15 cellular contexts compared by ENCODE assay signal in the genomic region with DNA sequence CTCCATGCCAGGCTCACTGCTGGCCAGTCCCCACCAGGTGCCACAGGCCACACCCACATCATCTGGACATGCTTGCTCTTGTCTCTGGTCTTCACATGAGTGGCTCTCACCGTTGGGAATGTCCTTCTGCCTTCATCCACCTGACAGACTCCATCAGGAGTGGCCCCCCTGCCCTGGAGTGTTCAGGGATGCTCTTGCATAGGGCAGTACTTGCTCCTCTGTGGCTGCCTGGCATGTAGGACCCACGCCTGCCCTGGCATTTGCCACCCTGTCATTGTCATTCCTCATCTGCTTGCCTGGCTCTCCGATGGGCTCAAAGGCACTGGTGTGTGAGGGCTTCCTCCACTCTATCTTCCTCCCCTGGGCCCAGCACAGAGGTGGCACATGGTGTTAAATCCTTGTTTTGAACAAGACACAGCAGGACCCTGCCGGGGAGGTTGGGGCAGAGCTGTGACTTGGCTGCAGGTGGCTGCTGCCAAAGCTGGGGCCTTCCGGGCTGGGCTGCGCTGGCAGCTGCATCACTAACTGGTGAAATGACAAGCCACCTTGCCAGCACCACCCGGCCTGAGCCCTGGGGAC. TPM values are rescaled to one million over a fixed set of nuclear protein-coding genes. Genes with fewer than 3 reads are reported as not detected.
DNase-seq lines count a peak whose midpoint lies in the region; ATAC-seq and TF ChIP-seq lines count a peak whose summit lies in the region.
"Had no signal": no experiment of that assay in that cellular context is flagged by ENCODE, and none has a peak within 500 bp of the region (broad histone marks: within the 10 kb centered on the region; RNA-seq: fewer than 3 reads in every experiment).

No MANE protein-coding gene starts in this region.

- no peak overlapping the region for H3K4me3 Mint-ChIP-seq in naive thymus-derived CD4-positive, alpha-beta T cell
- H3K4me3 Mint-ChIP-seq: activated CD4-positive, alpha-beta memory T cell treated with anti-CD3 and anti-CD28 coated beads for 36 hours had no signal

- WGBS in tibial nerve, 2 donors, result 85 to 87% methylated on average over 7 of the region's 7 CpGs

- no peak for TF ChIP-seq POLR2A in tibial nerve (IDR thresholded peaks at IDR 0.05)

- H3K27me3 ChIP-seq in BLaER1 (no peaks in the 10 kb centered on the region), tibial nerve (no peaks in the 10 kb centered on the region)
- no peaks in the 10 kb centered on the region for H3K27me3 ChIP-seq in naive thymus-derived CD4-positive, alpha-beta T cell (ENCODE audit: control insufficient read depth in 2 of 2, insufficient read depth in 2 of 2, low read length in 2 of 2)
- H3K27me3 ChIP-seq: brain microvascular endothelial cell had no signal

- no peaks in the 10 kb centered on the region for H3K9me3 Mint-ChIP-seq in naive thymus-derived CD4-positive, alpha-beta T cell
- H3K9me3 Mint-ChIP-seq: activated CD4-positive, alpha-beta memory T cell treated with anti-CD3 and anti-CD28 coated beads for 36 hours had no signal

- peak overlapping the region; percentile 98 for H3K9ac ChIP-seq in BLaER1

- DNase-seq in NAMALWA (ENCODE audit: low spot score) (peak; percentile 76), germinal center (ENCODE audit: low spot score) (peak; percentile 48), NCI-H526 treated with DMSO at 0.1 percent for 48 hours (lab: John Stamatoyannopoulos, UW) (no peak), LoVo (ENCODE audit: low spot score) (no peak), tibial nerve (ENCODE audit: low spot score in 2 of 2) (no peak)
- no peak for DNase-seq in naive thymus-derived CD4-positive, alpha-beta T cell
- DNase-seq: activated CD4-positive, alpha-beta memory T cell treated with anti-CD3 and anti-CD28 coated beads for 36 hours; brain microvascular endothelial cell; glutamatergic neuron; kidney; NCI-H1092; stimulated activated CD4-positive, alpha-beta T cell treated with anti-CD3 and anti-CD28 coated beads, Interleukin-1b, Interleukin-23, amount 100 ng/mL, for 48 hours had no signal

- peaks cover 6 to 34% (median 18%) of the 10 kb centered on the region in 7 donors for H3K4me1 Mint-ChIP-seq in naive thymus-derived CD4-positive, alpha-beta T cell

- peak overlapping the region; percentile 100 for H3K27ac ChIP-seq in BLaER1
- H3K27ac ChIP-seq in naive thymus-derived CD4-positive, alpha-beta T cell (ENCODE audit: low read depth, low read length), result no peak overlapping the region
- H3K27ac ChIP-seq in tibial nerve, result no peak overlapping the region
- H3K27ac ChIP-seq: brain microvascular endothelial cell had no signal

- H3K36me3 ChIP-seq in BLaER1 (peaks cover 22% of the 10 kb centered on the region), tibial nerve (no peaks in the 10 kb centered on the region)
- no peaks in the 10 kb centered on the region for H3K36me3 ChIP-seq in naive thymus-derived CD4-positive, alpha-beta T cell (ENCODE audit: control insufficient read depth in 2 of 3, insufficient read depth in 3 of 3, low read length in 3 of 3)
- H3K36me3 ChIP-seq: brain microvascular endothelial cell had no signal

- no peaks in the 10 kb centered on the region for H3K27me3 Mint-ChIP-seq in naive thymus-derived CD4-positive, alpha-beta T cell
- H3K27me3 Mint-ChIP-seq: activated CD4-positive, alpha-beta memory T cell treated with anti-CD3 and anti-CD28 coated beads for 36 hours had no signal

- intact Hi-C loops in naive thymus-derived CD4-positive, alpha-beta T cell (cut with micrococcal nuclease), result loop anchor here (5.0 to 10.0 kb wide), 3 partner anchors 143 to 1095 kb away; a partner anchor contains a TSS

- TF ChIP-seq CTCF in tibial nerve (IDR thresholded peaks at IDR 0.05), result no peak

- CTCF ChIA-PET in naive thymus-derived CD4-positive, alpha-beta T cell (lab: Charles Lee), result no interaction called here

- H3K27ac Mint-ChIP-seq in naive thymus-derived CD4-positive, alpha-beta T cell, result peak overlapping the region in 4 of 9 donors; percentile 25 to 40 (median 34)
- H3K27ac Mint-ChIP-seq: activated CD4-positive, alpha-beta memory T cell treated with anti-CD3 and anti-CD28 coated beads for 36 hours had no signal

- peaks cover 63% of the 10 kb centered on the region for H3K4me1 ChIP-seq in BLaER1
- peaks cover 7% of the 10 kb centered on the region in 2 donors for H3K4me1 ChIP-seq in naive thymus-derived CD4-positive, alpha-beta T cell (ENCODE audit: control insufficient read depth in 2 of 2, insufficient read depth in 2 of 2, low read length in 2 of 2)
- H3K4me1 ChIP-seq in tibial nerve, result no peaks in the 10 kb centered on the region

- H3K36me3 Mint-ChIP-seq in naive thymus-derived CD4-positive, alpha-beta T cell, result peaks cover 0 to 9% (median 4%) of the 10 kb centered on the region in 5 donors

- POLR2A ChIA-PET in naive thymus-derived CD4-positive, alpha-beta T cell (lab: Charles Lee), result no interaction called here

- no peaks in the 10 kb centered on the region for H4K20me1 ChIP-seq in BLaER1

- H3K4me3 ChIP-seq in BLaER1 (peak overlapping the region; percentile 79), tibial nerve (no peak overlapping the region)
- no peak overlapping the region for H3K4me3 ChIP-seq in naive thymus-derived CD4-positive, alpha-beta T cell (ENCODE audit: low read length)

- TF ChIP-seq EP300 in tibial nerve (IDR thresholded peaks at IDR 0.05), result no peak

- H3K4me2 ChIP-seq in BLaER1, result peak overlapping the region; percentile 97

- ATAC-seq in GM18861 (IDR thresholded peaks at IDR 0.05; ENCODE audit: unreplicated experiment), result peak; percentile 30
- ATAC-seq in naive thymus-derived CD4-positive, alpha-beta T cell, result no peak

- H3K9me3 ChIP-seq in BLaER1 (peaks cover 16% of the 10 kb centered on the region), tibial nerve (no peaks in the 10 kb centered on the region)
- no peaks in the 10 kb centered on the region for H3K9me3 ChIP-seq in naive thymus-derived CD4-positive, alpha-beta T cell (ENCODE audit: control insufficient read depth in 2 of 3, low read length in 3 of 3)

RNA-seq across cellular contexts. Expression of a gene that starts 1.8 kb away (rescaled TPM):
- under 1 TPM; 0.10 to 0.51 (median 0.14) TPM for total RNA-seq in naive thymus-derived CD4-positive, alpha-beta T cell
- polyA plus RNA-seq in naive thymus-derived CD4-positive, alpha-beta T cell, result not detected
- not detected for total RNA-seq in tibial nerve
- polyA plus RNA-seq: BJ had no signal

Comparison
In these comparisons a context has a peak if more than half of its experiments do, and no peak if none do; other contexts are left out.
1. DNase-seq: peak in NAMALWA (single experiment) and germinal center (single experiment); none in NCI-H526 treated with DMSO at 0.1 percent for 48 hours (single experiment), naive thymus-derived CD4-positive, alpha-beta T cell (0 of 9), LoVo (single experiment) and tibial nerve (0 of 2).